In the genomic region with DNA sequence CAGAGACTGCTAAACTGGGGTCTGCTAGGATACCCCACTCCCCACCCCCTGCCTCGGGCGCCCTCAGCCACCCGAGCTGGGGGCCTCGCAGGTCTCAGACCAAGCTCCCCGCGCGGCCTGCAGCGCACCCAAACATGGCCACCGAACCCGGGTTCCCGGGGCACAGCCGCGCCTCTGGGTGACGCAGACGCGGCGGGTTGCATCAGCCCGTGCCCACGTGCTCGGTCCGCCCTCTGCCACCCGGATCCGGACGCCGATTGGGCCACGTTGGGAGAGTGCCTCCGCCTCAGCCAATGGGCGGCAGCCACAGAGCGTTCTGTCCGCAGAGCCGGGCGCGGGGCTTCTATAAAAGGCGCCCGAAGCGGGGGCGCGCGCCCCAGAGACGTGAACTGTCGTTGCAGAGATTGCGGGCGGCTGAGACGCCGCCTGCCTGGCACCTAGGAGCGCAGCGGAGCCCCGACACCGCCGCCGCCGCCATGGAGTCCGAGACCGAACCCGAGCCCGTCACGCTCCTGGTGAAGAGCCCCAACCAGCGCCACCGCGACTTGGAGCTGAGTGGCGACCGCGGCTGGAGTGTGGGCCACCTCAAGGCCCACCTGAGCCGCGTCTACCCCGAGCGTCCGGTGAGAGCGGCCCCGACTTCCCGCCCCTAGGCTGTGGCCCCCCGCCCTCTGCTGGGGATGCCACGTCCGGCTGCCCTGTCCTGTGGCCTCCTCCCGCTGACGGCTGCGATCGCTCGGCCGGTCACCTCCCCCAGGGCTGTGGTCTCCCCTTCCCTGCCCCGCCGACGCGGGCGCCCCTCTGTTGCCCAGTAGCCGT, we compare ENCODE assay signal across 8 cellular contexts. TPM values are rescaled to one million over a fixed set of nuclear protein-coding genes. Genes with fewer than 3 reads are reported as not detected.
DNase-seq lines count a peak whose midpoint lies in the region; ATAC-seq and TF ChIP-seq lines count a peak whose summit lies in the region.

A gene with protein sequence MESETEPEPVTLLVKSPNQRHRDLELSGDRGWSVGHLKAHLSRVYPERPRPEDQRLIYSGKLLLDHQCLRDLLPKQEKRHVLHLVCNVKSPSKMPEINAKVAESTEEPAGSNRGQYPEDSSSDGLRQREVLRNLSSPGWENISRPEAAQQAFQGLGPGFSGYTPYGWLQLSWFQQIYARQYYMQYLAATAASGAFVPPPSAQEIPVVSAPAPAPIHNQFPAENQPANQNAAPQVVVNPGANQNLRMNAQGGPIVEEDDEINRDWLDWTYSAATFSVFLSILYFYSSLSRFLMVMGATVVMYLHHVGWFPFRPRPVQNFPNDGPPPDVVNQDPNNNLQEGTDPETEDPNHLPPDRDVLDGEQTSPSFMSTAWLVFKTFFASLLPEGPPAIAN (plus strand): TSS at position 374 of the 819 bp plus-strand sequence. CDS start 103 bp downstream, at position 477.

- peak; percentile 92 for ATAC-seq in GM23338
- peak; percentile 93 to 96 for ATAC-seq in naive thymus-derived CD8-positive, alpha-beta T cell

- H3K4me3 Mint-ChIP-seq in GM23338 = peak within 1 kb of the TSS; percentile 94
- H3K4me3 Mint-ChIP-seq in naive thymus-derived CD8-positive, alpha-beta T cell = peak within 1 kb of the TSS; percentile 94 to 99 (median 98)

- H3K27ac Mint-ChIP-seq in GM23338 = peak within 1 kb of the TSS; percentile 98
- H3K27ac Mint-ChIP-seq in naive thymus-derived CD8-positive, alpha-beta T cell = peak within 1 kb of the TSS; percentile 90 to 99 (median 97)

- peaks cover 17% of the 10 kb centered on the region; the same call in 1 of the 2 replicates for H4K20me1 ChIP-seq in GM23338 (replicated peaks; ENCODE audit: insufficient read depth)

- H3K4me1 ChIP-seq in GM23338 (ENCODE audit: insufficient read depth) = peaks cover 16% of the 10 kb centered on the region

- peak within 1 kb of the TSS; percentile 95; the same call in 1 of the 2 replicates for H2AFZ ChIP-seq in GM23338

- peaks cover 31% of the 10 kb centered on the region for H3K36me3 Mint-ChIP-seq in GM23338 (ENCODE audit: low read depth)
- H3K36me3 Mint-ChIP-seq in naive thymus-derived CD8-positive, alpha-beta T cell = peaks cover 0 to 27% (median 10%) of the 10 kb centered on the region in 3 donors

- peak within 1 kb of the TSS; percentile 99 for H3K4me2 ChIP-seq in GM23338

- 0 out of 3 replicates have a peak, but pooled peaks cover 2% of the 10 kb centered on the region for H3K9me3 Mint-ChIP-seq in GM23338
- H3K9me3 Mint-ChIP-seq in naive thymus-derived CD8-positive, alpha-beta T cell = no peaks in the 10 kb centered on the region

- no peaks in the 10 kb centered on the region for H3K27me3 ChIP-seq in GM23338 (ENCODE audit: insufficient read depth)

- POLR2A ChIA-PET in naive thymus-derived CD8-positive, alpha-beta T cell (lab: Charles Lee) = interaction anchor here (0.6 to 4.4 kb wide), 35 partner anchors 9 to 515 kb away, joined by 3 to 35 read pairs (median 5); partner anchors contain the start of genes ARL2BP, CIAPIN1, COQ9 and MT2A

- no peak for TF ChIP-seq CTCF in GM23338 (conservative IDR thresholded peaks at IDR 0.05; ENCODE audit: low read depth in 2 of 2)

- H3K4me1 Mint-ChIP-seq in GM23338 = peaks cover 19% of the 10 kb centered on the region; the same call in 2 of the 3 replicates
- peaks cover 21 to 55% (median 42%) of the 10 kb centered on the region in 4 donors for H3K4me1 Mint-ChIP-seq in naive thymus-derived CD8-positive, alpha-beta T cell

- peak within 1 kb of the TSS; percentile 98 for H3K4me3 ChIP-seq in GM23338

- peak within 1 kb of the TSS; percentile 90 for H3K27ac ChIP-seq in GM23338 (ENCODE audit: low read depth)

- no peaks in the 10 kb centered on the region for H3K9me2 ChIP-seq in GM23338 (ENCODE audit: insufficient read depth)

- H3K79me2 ChIP-seq in GM23338 (replicated peaks; ENCODE audit: insufficient read depth) = peaks cover 42% of the 10 kb centered on the region

- H3K27me3 Mint-ChIP-seq in GM23338 (ENCODE audit: insufficient read depth, low read depth, poor library complexity) = peaks cover 7% of the 10 kb centered on the region
- no peaks in the 10 kb centered on the region for H3K27me3 Mint-ChIP-seq in naive thymus-derived CD8-positive, alpha-beta T cell

- peaks cover 22% of the 10 kb centered on the region for H3K36me3 ChIP-seq in GM23338 (ENCODE audit: insufficient read depth)

- H3F3A ChIP-seq in GM23338 (replicated peaks; ENCODE audit: low read depth) = no peaks in the 10 kb centered on the region

- DNase-seq in Daoy (ENCODE audit: low read depth) = peak; percentile 98
- peak; percentile 98 for DNase-seq in GM23338 (ENCODE audit: low spot score)
- peak; percentile 97 for DNase-seq in LHCN-M2 (ENCODE audit: low read depth)
- DNase-seq in RPMI8226 = peak; percentile 100
- peak; percentile 96 to 99 for DNase-seq in activated T-helper 1 cell treated with anti-CD3 and anti-CD28 coated beads, Interleukin-2, amount 50 U/mL, for 16 hours (ENCODE audit: low read depth in 1 of 2, low spot score in 1 of 2)
- DNase-seq in fibroblast of gingiva (ENCODE audit: low read depth) = peak; percentile 98
- DNase-seq in naive thymus-derived CD8-positive, alpha-beta T cell = peak; percentile 95 to 99 (median 99)
- DNase-seq in stimulated activated naive CD4-positive, alpha-beta T cell (lab: John Stamatoyannopoulos, UW) = peak; percentile 97 to 98 (median 98)

TF ChIP-seq in GM23338, 12 proteins besides CTCF, POLR2A, EP300 and RAD21 (continues in another document):
- peak; percentile 97 for TF ChIP-seq POLR2AphosphoS5 (IDR thresholded peaks at IDR 0.05; ENCODE audit: low read depth)
- no peak for TF ChIP-seq STAT1 (IDR thresholded peaks at IDR 0.05; ENCODE audit: unreplicated experiment)
- no peak for TF ChIP-seq ZNF331 (CRISPR knock-in tag; IDR thresholded peaks at IDR 0.05; ENCODE audit: low read depth)
- TF ChIP-seq NANOG (IDR thresholded peaks at IDR 0.05; ENCODE audit: borderline replicate concordance) = no peak
- peak; percentile 88 for TF ChIP-seq CREB1 (CRISPR knock-in tag; IDR thresholded peaks at IDR 0.05; ENCODE audit: low read depth)
- no peak for TF ChIP-seq ZNF114 (CRISPR knock-in tag; IDR thresholded peaks at IDR 0.05)
- TF ChIP-seq ZNF462 (CRISPR knock-in tag; IDR thresholded peaks at IDR 0.05) = no peak

RNA-seq across cellular contexts. Expression of the gene that starts here (rescaled TPM):
- total RNA-seq in Daoy (2014; rRNA removed; shearing (Covaris generic)) = 24.3 and 29.4 TPM in 2 replicates
- total RNA-seq in GM23338 (2014; rRNA removed; shearing (Covaris generic)) = 42.7 and 44.1 TPM in 2 replicates
- 33.6 and 41.1 TPM in 2 replicates for polyA plus RNA-seq in GM23338 (2016; fragmentation: Nextera tagmentation; extraction: Ambion mirVana)
- total RNA-seq in LHCN-M2 (2014; rRNA removed) = 235 and 314 TPM in 2 replicates
- polyA plus RNA-seq in LHCN-M2 (2012) = 141 TPM
- total RNA-seq in naive thymus-derived CD8-positive, alpha-beta T cell = 100 to 1,000 TPM; 190 to 214 TPM
- polyA plus RNA-seq in naive thymus-derived CD8-positive, alpha-beta T cell = 10 to 100 TPM; 43.8 to 88.6 (median 57.6) TPM

Comparison
In these comparisons a context has a peak if more than half of its experiments do, and no peak if none do; other contexts are left out.
1. Peak in every context shown above with its lines: DNase-seq, ATAC-seq, H3K4me3 ChIP-seq and H3K27ac ChIP-seq.